In the genomic region with DNA sequence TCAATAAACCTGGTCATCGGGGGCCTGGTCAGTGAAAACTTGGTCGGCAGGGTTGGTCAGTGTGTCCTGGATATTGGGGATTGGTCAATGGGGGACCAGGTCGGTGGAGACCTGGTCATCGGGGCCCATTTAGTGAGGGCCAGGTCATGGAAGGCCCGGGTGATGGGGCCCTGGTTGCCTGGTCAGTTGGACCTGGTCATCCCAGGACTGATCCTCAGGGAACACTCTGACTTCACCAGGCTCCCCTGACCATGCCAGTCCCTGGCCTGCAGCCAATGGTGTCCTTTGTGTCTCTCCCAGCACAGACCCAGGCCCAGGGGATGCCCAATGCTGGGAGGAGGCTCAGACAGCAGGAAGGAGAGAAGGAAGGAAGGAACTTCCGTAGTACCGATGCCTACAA, we compare ENCODE assay signal across 15 cellular contexts. TPM values are rescaled to one million over a fixed set of nuclear protein-coding genes. Genes with fewer than 3 reads are reported as not detected.
DNase-seq lines count a peak whose midpoint lies in the region; ATAC-seq, FAIRE-seq and TF ChIP-seq lines count a peak whose summit lies in the region.
"Had no signal": no experiment of that assay in that cellular context is flagged by ENCODE, and none has a peak within 500 bp of the region (broad histone marks: within the 10 kb centered on the region; RNA-seq: fewer than 3 reads in every experiment).

No MANE protein-coding gene starts in this region.

- no peaks in the 10 kb centered on the region for H4K20me1 ChIP-seq in osteoblast (ENCODE audit: insufficient read depth, low read length)
- H4K20me1 ChIP-seq: BLaER1 treated with 17β-estradiol and CSF1 and Interleukin-3, amounts not matched to agents 10 nM and 100 nM had no signal

- no peak for FAIRE-seq in frontal cortex (lab: Jason Lieb, UNC)

- intact Hi-C loops in testis (cut with DNase I; ENCODE audit: low total_unique reads): no loop called here

- H3K9me3 ChIP-seq in osteoblast (ENCODE audit: low read depth, low read length): no peaks in the 10 kb centered on the region
- no peaks in the 10 kb centered on the region for H3K9me3 ChIP-seq in testis
- H3K9me3 ChIP-seq: BLaER1 treated with 17β-estradiol and CSF1 and Interleukin-3, amounts not matched to agents 10 nM and 100 nM had no signal

- H3K27me3 ChIP-seq in osteoblast (ENCODE audit: insufficient read depth, low read length) (no peaks in the 10 kb centered on the region), testis (no peaks in the 10 kb centered on the region)
- H3K27me3 ChIP-seq: BLaER1 treated with 17β-estradiol and CSF1 and Interleukin-3, amounts not matched to agents 10 nM and 100 nM had no signal

- H3K4me3 ChIP-seq in coronary artery (no peak overlapping the region), osteoblast (ENCODE audit: insufficient read depth, low read length) (no peak overlapping the region), testis (no peak overlapping the region)
- H3K4me3 ChIP-seq: BLaER1 treated with 17β-estradiol and CSF1 and Interleukin-3, amounts not matched to agents 10 nM and 100 nM had no signal

- WGBS in testis, 2 donors: 91 to 100% methylated on average over 2 to 7 of the region's 7 CpGs

- TF ChIP-seq POLR2A in testis (IDR thresholded peaks at IDR 0.05): no peak

- H3K4me2 ChIP-seq in osteoblast (ENCODE audit: insufficient read depth, low read length): no peak overlapping the region
- H3K4me2 ChIP-seq: BLaER1 treated with 17β-estradiol and CSF1 and Interleukin-3, amounts not matched to agents 10 nM and 100 nM had no signal

- H3K36me3 ChIP-seq in osteoblast (ENCODE audit: insufficient read depth, low read length) (no peaks in the 10 kb centered on the region), testis (ENCODE audit: low read depth, missing control alignments) (no peaks in the 10 kb centered on the region)
- H3K36me3 ChIP-seq: BLaER1 treated with 17β-estradiol and CSF1 and Interleukin-3, amounts not matched to agents 10 nM and 100 nM had no signal

- TF ChIP-seq CTCF in coronary artery (IDR thresholded peaks at IDR 0.05) (no peak), osteoblast (IDR thresholded peaks at IDR 0.05; ENCODE audit: extremely low read depth, low read depth, low read length) (no peak), testis (IDR thresholded peaks at IDR 0.05) (no peak)

- H3K79me2 ChIP-seq in osteoblast (ENCODE audit: insufficient read depth, low read length): no peaks in the 10 kb centered on the region

- no peak overlapping the region for H2AFZ ChIP-seq in osteoblast (ENCODE audit: low read length)

- H3K4me1 ChIP-seq in osteoblast (ENCODE audit: insufficient read depth, low read length) (no peaks in the 10 kb centered on the region), testis (no peaks in the 10 kb centered on the region)

- no peak for ATAC-seq in GM19328 (IDR thresholded peaks at IDR 0.05; ENCODE audit: unreplicated experiment)
- ATAC-seq in GM21825 (IDR thresholded peaks at IDR 0.05; ENCODE audit: unreplicated experiment): no peak

- H3K27ac ChIP-seq in coronary artery (no peak overlapping the region), osteoblast (ENCODE audit: low read depth, low read length) (no peak overlapping the region), testis (peak overlapping the region in 1 of 2 donors; percentile 53)
- H3K27ac ChIP-seq: BLaER1 treated with 17β-estradiol and CSF1 and Interleukin-3, amounts not matched to agents 10 nM and 100 nM had no signal

- DNase-seq in activated CD8-positive, alpha-beta memory T cell treated with anti-CD3 and anti-CD28 coated beads, Interleukin-2, amount 50 U/mL, for 48 hours: peak; percentile 18
- DNase-seq in activated CD8-positive, alpha-beta memory T cell treated with anti-CD3 and anti-CD28 coated beads for 24 hours: no peak
- DNase-seq in coronary artery (ENCODE audit: low spot score) (peak; percentile 45), osteoblast (ENCODE audit: insufficient read length, low spot score, missing footprints) (peak; percentile 75), testis (peak; percentile 13), frontal cortex (ENCODE audit: low spot score in 2 of 2) (no peak)
- DNase-seq: 8988T; ACHN; CD4-positive, CD25-positive, alpha-beta regulatory T cell; DMS 273 treated with DMSO at 0.1 percent for 48 hours; GOT3; H9 had no signal

RNA-seq across cellular contexts. Expression of a gene that starts 42.1 kb away (rescaled TPM):
- total RNA-seq in osteoblast (1,233 and 1,325 TPM in 2 replicates), testis (100 to 1,000 TPM; 212 to 271 TPM), frontal cortex (86.0 TPM)
- polyA plus RNA-seq in testis (ENCODE audit: insufficient read depth, low read depth, low replicate concordance): 227 TPM

Comparison
In these comparisons a context has a peak if more than half of its experiments do, and no peak if none do; other contexts are left out.
1. DNase-seq: peak in activated CD8-positive, alpha-beta memory T cell treated with anti-CD3 and anti-CD28 coated beads, Interleukin-2, amount 50 U/mL, for 48 hours (single experiment), coronary artery (single experiment), osteoblast (single experiment) and testis (single experiment); none in activated CD8-positive, alpha-beta memory T cell treated with anti-CD3 and anti-CD28 coated beads for 24 hours (single experiment) and frontal cortex (0 of 2).